Comparison of ENCODE assay signal across 8 cellular contexts in genomic region chr5:138463335-138464017, GRCh38. TPM values are rescaled to one million over a fixed set of nuclear protein-coding genes. Genes with fewer than 3 reads are reported as not detected.
A peak's percentile ranks its signal among the peaks of the same experiment; 100 is the strongest.
DNase-seq lines count a peak whose midpoint lies in the region; ATAC-seq and TF ChIP-seq lines count a peak whose summit lies in the region.

No MANE protein-coding gene starts in this region.

- peaks cover 51% of the 10 kb centered on the region for H3K4me1 Mint-ChIP-seq in CD8-positive, alpha-beta T cell (ENCODE audit: low read depth)

- peak overlapping the region; percentile 57 for H2AFZ ChIP-seq in mesenchymal stem cell (ENCODE audit: low read depth, low read length)

- peaks cover 16% of the 10 kb centered on the region for H3K36me3 Mint-ChIP-seq in CD8-positive, alpha-beta T cell

- peak overlapping the region; percentile 91 for H3K4me3 Mint-ChIP-seq in CD8-positive, alpha-beta T cell

- POLR2A ChIA-PET in CD8-positive, alpha-beta T cell (lab: Charles Lee): interaction anchor here (1.3 to 2.8 kb wide), 5 partner anchors 10 to 80 kb away, joined by 4 to 20 read pairs (median 9); partner anchors contain the start of gene ETF1

- peak overlapping the region; percentile 84 for H2BK120ac ChIP-seq in mesenchymal stem cell (ENCODE audit: low read depth, low read length)

- H2BK5ac ChIP-seq in mesenchymal stem cell (ENCODE audit: low read depth, low read length, poor library complexity, severe bottlenecking): peak overlapping the region; percentile 83

- no peak overlapping the region for H2BK15ac ChIP-seq in mesenchymal stem cell (ENCODE audit: low read depth, poor library complexity, severe bottlenecking)

- H3K9me3 Mint-ChIP-seq in CD8-positive, alpha-beta T cell: no peaks in the 10 kb centered on the region

- H3K23ac ChIP-seq in mesenchymal stem cell (ENCODE audit: low read length in 2 of 2): no peak overlapping the region

- CTCF ChIA-PET in CD8-positive, alpha-beta T cell (lab: Charles Lee): interaction anchor here (0.6 to 11.4 kb wide), 7 partner anchors 13 to 225 kb away, joined by 3 to 100 read pairs (median 4); no protein-coding TSS in a partner anchor

- H3K27me3 Mint-ChIP-seq in CD8-positive, alpha-beta T cell (ENCODE audit: low read depth): no peaks in the 10 kb centered on the region

- peaks cover 56% of the 10 kb centered on the region for H3K4me1 ChIP-seq in CD8-positive, alpha-beta T cell (ENCODE audit: insufficient read depth, low read length)
- peaks cover 27% of the 10 kb centered on the region for H3K4me1 ChIP-seq in mesenchymal stem cell (ENCODE audit: control insufficient read depth, insufficient read depth, low read depth, low read length)
- peaks cover 0 to 8% of the 10 kb centered on the region in 2 donors for H3K4me1 ChIP-seq in uterus

- no peaks in the 10 kb centered on the region for H3K9me3 ChIP-seq in CD8-positive, alpha-beta T cell (ENCODE audit: low read length)
- H3K9me3 ChIP-seq in mesenchymal stem cell (ENCODE audit: control insufficient read depth, low read length) (no peaks in the 10 kb centered on the region), uterus (no peaks in the 10 kb centered on the region)

- peak overlapping the region; percentile 95 for H4K91ac ChIP-seq in mesenchymal stem cell (ENCODE audit: low read length)

- TF ChIP-seq CTCF in CD8-positive, alpha-beta T cell (IDR thresholded peaks at IDR 0.05): no peak
- peak; percentile 46 for TF ChIP-seq CTCF in cardiac fibroblast (IDR thresholded peaks at IDR 0.05; ENCODE audit: low read depth, low read length)
- peak in 1 of 4 experiments; percentile 31 for TF ChIP-seq CTCF in uterus (IDR thresholded peaks at IDR 0.05)

- peak overlapping the region; percentile 93 for H3K27ac Mint-ChIP-seq in CD8-positive, alpha-beta T cell

- WGBS in mesenchymal stem cell: 37% methylated on average over 13 of the region's 23 CpGs

- no peak for ATAC-seq in CD8-positive, alpha-beta T cell
- no peak for ATAC-seq in GM19397 (IDR thresholded peaks at IDR 0.05; ENCODE audit: unreplicated experiment)
- no peak for ATAC-seq in GM18867 (IDR thresholded peaks at IDR 0.05; ENCODE audit: unreplicated experiment)

- H3K14ac ChIP-seq in mesenchymal stem cell (ENCODE audit: low read length in 2 of 2): peak overlapping the region in 1 of 2 experiments; percentile 84

- peak overlapping the region; percentile 77 to 90 for H3K4ac ChIP-seq in mesenchymal stem cell (ENCODE audit: low read depth in 1 of 2, low read length in 2 of 2)

- H3K79me1 ChIP-seq in mesenchymal stem cell (replicated peaks; ENCODE audit: low read length, poor library complexity, severe bottlenecking): peaks cover 5% of the 10 kb centered on the region

- no peak for TF ChIP-seq POLR2A in uterus (IDR thresholded peaks at IDR 0.05)

- H2AK5ac ChIP-seq in mesenchymal stem cell (ENCODE audit: low read length, severe bottlenecking): no peak overlapping the region

- H3K4me3 ChIP-seq in CD8-positive, alpha-beta T cell (ENCODE audit: low read depth, low read length): peak overlapping the region; percentile 91
- peak overlapping the region; percentile 57 to 67 for H3K4me3 ChIP-seq in cardiac fibroblast (replicated peaks in 1 of 2; ENCODE audit: low read depth in 2 of 2, low read length in 2 of 2)
- H3K4me3 ChIP-seq in mesenchymal stem cell (ENCODE audit: insufficient read depth in 1 of 2, low read depth in 1 of 2, low read length in 2 of 2): peak overlapping the region; percentile 64 to 92
- H3K4me3 ChIP-seq in uterus: peak overlapping the region; percentile 69 to 75

- peak overlapping the region; percentile 91 for H4K8ac ChIP-seq in mesenchymal stem cell (ENCODE audit: low read length)

- peak overlapping the region; percentile 79 for H3K27ac ChIP-seq in CD8-positive, alpha-beta T cell (ENCODE audit: low read depth, low read length)
- H3K27ac ChIP-seq in mesenchymal stem cell (ENCODE audit: low read length, poor library complexity, severe bottlenecking) (peak overlapping the region; percentile 89), uterus (peak overlapping the region; percentile 95 to 99)

- peak overlapping the region; percentile 94 for H3K9ac ChIP-seq in mesenchymal stem cell (ENCODE audit: low read length)

- no peaks in the 10 kb centered on the region for H3K36me3 ChIP-seq in CD8-positive, alpha-beta T cell (ENCODE audit: insufficient read depth, low read length)
- H3K36me3 ChIP-seq in mesenchymal stem cell (ENCODE audit: control insufficient read depth in 1 of 2, insufficient read depth in 2 of 2, low read depth in 1 of 2, low read length in 2 of 2) (peaks cover 13 to 16% of the 10 kb centered on the region in 2 experiments), uterus (no peaks in the 10 kb centered on the region)

- H2BK12ac ChIP-seq in mesenchymal stem cell (ENCODE audit: low read length in 2 of 2): peak overlapping the region; percentile 45 to 92

- intact Hi-C loops in CD8-positive, alpha-beta T cell (cut with DNase I, micrococcal nuclease): loop anchor here (1.0 to 5.0 kb wide), 3 partner anchors 13 to 939 kb away; partner anchors contain the start of gene SPATA24 (in 1 of the 2)
- intact Hi-C loops in uterus (cut with DNase I; ENCODE audit: low total_unique reads): loop anchor here (5.0 kb wide), 1 partner anchor 39 kb away; no protein-coding TSS in a partner anchor

- DNase-seq in CD8-positive, alpha-beta T cell: no peak
- DNase-seq in NAMALWA (ENCODE audit: low spot score) (peak; percentile 22), cardiac fibroblast (ENCODE audit: low read depth in 2 of 2) (peak in 1 of 2 donors; percentile 42), mesenchymal stem cell (no peak), uterus (peak in 1 of 2 donors; percentile 48), DMS153 (lab: John Stamatoyannopoulos, UW) (no peak)

- peak overlapping the region; percentile 71 to 94 for H3K18ac ChIP-seq in mesenchymal stem cell (ENCODE audit: low read depth in 1 of 2, low read length in 2 of 2)

- H3K4me2 ChIP-seq in mesenchymal stem cell (ENCODE audit: low read length, poor library complexity, severe bottlenecking): peak overlapping the region; percentile 89

- no peaks in the 10 kb centered on the region for H3K27me3 ChIP-seq in CD8-positive, alpha-beta T cell (ENCODE audit: insufficient read depth, low read length)
- no peaks in the 10 kb centered on the region for H3K27me3 ChIP-seq in mesenchymal stem cell (ENCODE audit: control insufficient read depth in 1 of 2, insufficient read depth in 1 of 2, low read length in 2 of 2)
- H3K27me3 ChIP-seq in uterus: no peaks in the 10 kb centered on the region

RNA-seq across cellular contexts. Expression of gene EGR1, which starts 1.8 kb away (rescaled TPM):
- 10 to 100 TPM; 12.1 to 12.7 TPM for total RNA-seq in CD8-positive, alpha-beta T cell
- 459 TPM for polyA plus RNA-seq in mesenchymal stem cell (2013, experiment 1 of 2)
- 434 TPM for polyA plus RNA-seq in mesenchymal stem cell (2013, experiment 2 of 2)
- 100 to 1,000 TPM in 1 of 4 donors, 10 to 100 TPM in 1, 1 to 10 TPM in 2; 2.6 to 123 (median 35.2) TPM for total RNA-seq in uterus

RNA-seq across cellular contexts. Expression of gene REEP2, which starts 24.6 kb away (rescaled TPM):
- total RNA-seq in CD8-positive, alpha-beta T cell: under 1 TPM in 1 of 2 experiments, not detected in 1; 0.19 TPM
- 9.4 TPM for polyA plus RNA-seq in mesenchymal stem cell (2013, experiment 1 of 2)
- polyA plus RNA-seq in mesenchymal stem cell (2013, experiment 2 of 2): 9.3 TPM
- 10 to 100 TPM in 1 of 4 donors, 1 to 10 TPM in 2, under 1 TPM in 1; 0.77 to 14.1 (median 5.0) TPM for total RNA-seq in uterus
